ENCODE assay signal across 8 cellular contexts in genomic region chr7:86914468-86915054, GRCh38.
A peak's percentile ranks its signal among the peaks of the same experiment; 100 is the strongest.
DNase-seq lines count a peak whose midpoint lies in the region; ATAC-seq, FAIRE-seq and TF ChIP-seq lines count a peak whose summit lies in the region.

No MANE protein-coding gene starts in this region.

- no peak overlapping the region for H2BK12ac ChIP-seq in neuronal stem cell (ENCODE audit: low read length)

- H2AK5ac ChIP-seq in neuronal stem cell (ENCODE audit: low read depth, low read length): no peak overlapping the region

- H3K36me3 ChIP-seq in neuronal stem cell (replicated peaks in 1 of 2; ENCODE audit: control insufficient read depth in 2 of 2, insufficient read depth in 2 of 2, low read length in 2 of 2): peaks cover 5 to 6% of the 10 kb centered on the region in 2 donors

- H3K27me3 ChIP-seq in foreskin keratinocyte (no peaks in the 10 kb centered on the region), neuronal stem cell (ENCODE audit: control insufficient read depth in 3 of 3, insufficient read depth in 3 of 3, low read depth in 1 of 3, low read length in 3 of 3) (no peaks in the 10 kb centered on the region)

- POLR2A ChIA-PET in A549 (lab: Yijun Ruan, JAX): no interaction called here
- POLR2A ChIA-PET in GM10248 (lab: Yijun Ruan, JAX): no interaction called here

- H2BK120ac ChIP-seq in neuronal stem cell (ENCODE audit: low read depth, low read length): no peak overlapping the region

- CTCF ChIA-PET in A549 (lab: Yijun Ruan, JAX) (interaction anchor here (1.2 kb wide), 1 partner anchor 10 kb away, joined by 3 read pairs; no protein-coding TSS in a partner anchor), GM10248 (lab: Yijun Ruan, JAX) (interaction anchor here (1.0 to 4.6 kb wide), 2 partner anchors 9 to 233 kb away, joined by 4 to 36 read pairs; no protein-coding TSS in a partner anchor)

- DNase-seq in A549 (ENCODE audit: low read depth in 1 of 2, low spot score in 1 of 2): peak in 1 of 2 experiments; percentile 5
- DNase-seq in GM10248 (ENCODE audit: extremely low spot score): no peak
- peak; percentile 20 for DNase-seq in RPMI8226
- no peak for DNase-seq in foreskin keratinocyte
- no peak for DNase-seq in neuronal stem cell (ENCODE audit: low spot score)
- DNase-seq in occipital lobe (lab: John Stamatoyannopoulos, UW): no peak
- DNase-seq in NCI-H2029 treated with DMSO at 0.1 percent for 48 hours (lab: John Stamatoyannopoulos, UW): no peak

- H4K91ac ChIP-seq in neuronal stem cell (ENCODE audit: low read depth, low read length, poor library complexity): no peak overlapping the region

- H3K4me1 ChIP-seq in A549: no peaks in the 10 kb centered on the region
- H3K4me1 ChIP-seq in foreskin keratinocyte: no peaks in the 10 kb centered on the region
- no peaks in the 10 kb centered on the region for H3K4me1 ChIP-seq in neuronal stem cell (ENCODE audit: control insufficient read depth in 2 of 2, insufficient read depth in 1 of 2, low read depth in 1 of 2, low read length in 2 of 2)

- no peak overlapping the region for H2BK15ac ChIP-seq in neuronal stem cell (ENCODE audit: low read length)

- TF ChIP-seq RAD21 in A549 (conservative IDR thresholded peaks at IDR 0.05 in 1 of 2, IDR thresholded peaks at IDR 0.05 in 1 of 2): peak; percentile 18; a peak in 2 of 5 replicates

- no peak overlapping the region for H3K4ac ChIP-seq in neuronal stem cell (ENCODE audit: low read length)

- no peak for FAIRE-seq in A549 (lab: Jason Lieb, UNC)

- no peak overlapping the region for H3K27ac ChIP-seq in A549
- H3K27ac ChIP-seq in foreskin keratinocyte: no peak overlapping the region
- H3K27ac ChIP-seq in neuronal stem cell (replicated peaks; ENCODE audit: low read length): no peak overlapping the region

- H2AFZ ChIP-seq in neuronal stem cell (ENCODE audit: low read length): no peak overlapping the region

- H3K4me3 ChIP-seq in A549 (no peak overlapping the region), neuronal stem cell (ENCODE audit: low read length in 2 of 2) (no peak overlapping the region)

- H3K23ac ChIP-seq in neuronal stem cell (ENCODE audit: low read depth, low read length, poor library complexity): no peak overlapping the region

- no peaks in the 10 kb centered on the region for H3K9me3 ChIP-seq in A549
- no peaks in the 10 kb centered on the region for H3K9me3 ChIP-seq in neuronal stem cell (replicated peaks in 1 of 2; ENCODE audit: control insufficient read depth in 2 of 2, insufficient read depth in 1 of 2, low read depth in 1 of 2, low read length in 2 of 2)

- H3K4me2 ChIP-seq in A549 (no peak overlapping the region), neuronal stem cell (ENCODE audit: insufficient read depth, low read length, poor library complexity, severe bottlenecking) (no peak overlapping the region)

- no peak overlapping the region for H2BK5ac ChIP-seq in neuronal stem cell (ENCODE audit: low read length)

- no peak for TF ChIP-seq POLR2A in A549 (IDR thresholded peaks at IDR 0.05; ENCODE audit: low read length)

- no peak for TF ChIP-seq EP300 in A549 (IDR thresholded peaks at IDR 0.05)

- no peak overlapping the region for H4K8ac ChIP-seq in neuronal stem cell (ENCODE audit: low read depth, low read length)

- no peak overlapping the region for H3K9ac ChIP-seq in neuronal stem cell (ENCODE audit: low read depth, low read length, poor library complexity)

- no peaks in the 10 kb centered on the region for H3K79me1 ChIP-seq in neuronal stem cell (ENCODE audit: low read depth, low read length)

- ATAC-seq in A549: no peak
- ATAC-seq in foreskin keratinocyte: no peak
- no peak for ATAC-seq in HG03469 (IDR thresholded peaks at IDR 0.05; ENCODE audit: unreplicated experiment)

- WGBS in A549 (ENCODE audit: missing lambda C conversion rate): 2% methylated on average over 1 of the region's 1 CpG
- WGBS in neuronal stem cell (ENCODE audit: extremely low coverage in 2 of 2, insufficient read length in 2 of 2, insufficient replicate concordance in 1 of 2), 2 donors: no CpG with 5 or more reads among the region's 1 CpG

- H3K14ac ChIP-seq in neuronal stem cell (ENCODE audit: low read length): no peak overlapping the region

- peak; percentile 40 for TF ChIP-seq CTCF in A549 (IDR thresholded peaks at IDR 0.05)
- TF ChIP-seq CTCF in GM10248 (IDR thresholded peaks at IDR 0.05; ENCODE audit: control extremely low read depth, extremely low read depth, low read depth, missing control alignments): peak; percentile 38
- TF ChIP-seq CTCF in foreskin keratinocyte (conservative IDR thresholded peaks at IDR 0.05): peak; percentile 58

- no peak overlapping the region for H3K18ac ChIP-seq in neuronal stem cell (ENCODE audit: low read length)

TF ChIP-seq in A549, 52 proteins besides CTCF, POLR2A, EP300 and RAD21:
- TF ChIP-seq SMC3 (IDR thresholded peaks at IDR 0.05) (peak; percentile 28; the same call in 1 of the 3 replicates), FOSL2 (IDR thresholded peaks at IDR 0.05) (no peak), FOSL2 (CRISPR knock-in tag; IDR thresholded peaks at IDR 0.05) (no peak), BCL3 (IDR thresholded peaks at IDR 0.05) (no peak), JUNB (IDR thresholded peaks at IDR 0.05) (no peak)
